8 cellular contexts compared by ENCODE assay signal in the genomic region with DNA sequence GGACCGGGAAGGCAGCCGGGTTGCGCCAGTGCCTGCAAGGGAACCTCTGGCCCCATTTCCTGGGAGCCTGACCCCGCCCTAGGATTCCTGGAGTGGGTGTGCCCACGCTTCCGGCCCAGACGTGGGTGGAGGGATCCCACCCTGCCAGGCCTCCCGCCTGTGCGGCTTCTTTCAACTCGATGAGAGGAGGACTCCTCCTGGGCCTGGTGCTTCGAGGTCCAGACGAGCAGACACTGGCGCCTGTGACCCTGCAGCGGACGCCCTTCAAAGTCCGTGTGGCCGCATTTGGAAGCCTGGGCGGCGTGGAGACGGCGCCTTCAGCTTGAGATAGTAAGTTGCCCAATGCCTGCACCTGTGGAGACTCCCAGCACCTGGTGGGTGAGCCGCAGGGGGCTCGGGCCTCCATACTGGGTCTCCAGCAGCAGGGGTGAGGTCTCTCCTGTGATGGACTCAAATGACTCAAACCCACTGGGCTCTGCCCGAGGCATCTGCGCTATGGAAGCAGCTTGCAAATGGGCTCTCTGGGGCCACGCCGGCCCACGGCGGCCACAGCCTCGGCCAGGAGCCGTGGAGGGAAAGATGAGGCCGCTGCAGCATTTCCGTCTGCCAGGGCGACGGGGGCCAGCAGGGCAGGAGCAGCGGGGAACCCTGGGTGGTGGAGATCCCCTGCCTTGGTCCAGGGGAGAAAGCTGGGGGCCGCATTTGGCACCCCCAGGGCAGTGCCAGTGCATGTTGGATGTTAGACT.
DNase-seq lines count a peak whose midpoint lies in the region; ATAC-seq, FAIRE-seq and TF ChIP-seq lines count a peak whose summit lies in the region.
"Had no signal": no experiment of that assay in that cellular context is flagged by ENCODE, and none has a peak within 500 bp of the region (broad histone marks: within the 10 kb centered on the region; RNA-seq: fewer than 3 reads in every experiment).

No MANE protein-coding gene starts in this region.

- FAIRE-seq in urothelium cell line (lab: Jason Lieb, UNC), result no peak

- no peaks in the 10 kb centered on the region for H3K36me3 ChIP-seq in colonic mucosa
- peaks cover 68% of the 10 kb centered on the region for H3K36me3 ChIP-seq in lower lobe of right lung

- DNase-seq in colonic mucosa (peak; percentile 92), lower lobe of right lung (peak; percentile 91), urothelium cell line (ENCODE audit: low spot score) (peak; percentile 91), AML-193 (lab: John Stamatoyannopoulos, UW) (no peak)
- DNase-seq: activated gamma-delta T cell had no signal

- no peak for TF ChIP-seq RAD21 in Ishikawa (IDR thresholded peaks at IDR 0.05; ENCODE audit: low read depth)

- H3K4me3 ChIP-seq in colonic mucosa (no peak overlapping the region), lower lobe of right lung (peak overlapping the region; percentile 39)

- TF ChIP-seq EP300 in Ishikawa (IDR thresholded peaks at IDR 0.05; ENCODE audit: borderline replicate concordance), result peak; percentile 88

- H3K9ac ChIP-seq in colonic mucosa (ENCODE audit: low read depth in 2 of 2, low read length in 2 of 2), result peak overlapping the region; percentile 69 to 92

- TF ChIP-seq CTCF in colonic mucosa (IDR thresholded peaks at IDR 0.05), result no peak
- no peak for TF ChIP-seq CTCF in lower lobe of right lung (IDR thresholded peaks at IDR 0.05)

- H3K27ac ChIP-seq in colonic mucosa (peak overlapping the region; percentile 71), lower lobe of right lung (peak overlapping the region; percentile 98)

- peaks cover 43% of the 10 kb centered on the region for H3K4me1 ChIP-seq in colonic mucosa
- peaks cover 98% of the 10 kb centered on the region for H3K4me1 ChIP-seq in lower lobe of right lung

- intact Hi-C loops in colonic mucosa (cut with DNase I) (no loop called here), lower lobe of right lung (cut with DNase I) (no loop called here)

- H3K27me3 ChIP-seq in colonic mucosa (no peaks in the 10 kb centered on the region), lower lobe of right lung (ENCODE audit: low read depth) (no peaks in the 10 kb centered on the region)

- H3K9me3 ChIP-seq in colonic mucosa (no peaks in the 10 kb centered on the region), lower lobe of right lung (no peaks in the 10 kb centered on the region)

- ATAC-seq in lower lobe of right lung, result peak; percentile 85 to 88
- ATAC-seq in HG03025 (IDR thresholded peaks at IDR 0.05; ENCODE audit: low FRiP score, unreplicated experiment), result no peak
- no peak for ATAC-seq in HG03159 (IDR thresholded peaks at IDR 0.05; ENCODE audit: unreplicated experiment)

TF ChIP-seq in Ishikawa, 13 proteins besides CTCF, POLR2A, EP300 and RAD21:
- TF ChIP-seq, protein P1, sequence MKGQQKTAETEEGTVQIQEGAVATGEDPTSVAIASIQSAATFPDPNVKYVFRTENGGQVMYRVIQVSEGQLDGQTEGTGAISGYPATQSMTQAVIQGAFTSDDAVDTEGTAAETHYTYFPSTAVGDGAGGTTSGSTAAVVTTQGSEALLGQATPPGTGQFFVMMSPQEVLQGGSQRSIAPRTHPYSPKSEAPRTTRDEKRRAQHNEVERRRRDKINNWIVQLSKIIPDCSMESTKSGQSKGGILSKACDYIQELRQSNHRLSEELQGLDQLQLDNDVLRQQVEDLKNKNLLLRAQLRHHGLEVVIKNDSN (IDR thresholded peaks at IDR 0.05), result no peak
- TF ChIP-seq, protein P2, sequence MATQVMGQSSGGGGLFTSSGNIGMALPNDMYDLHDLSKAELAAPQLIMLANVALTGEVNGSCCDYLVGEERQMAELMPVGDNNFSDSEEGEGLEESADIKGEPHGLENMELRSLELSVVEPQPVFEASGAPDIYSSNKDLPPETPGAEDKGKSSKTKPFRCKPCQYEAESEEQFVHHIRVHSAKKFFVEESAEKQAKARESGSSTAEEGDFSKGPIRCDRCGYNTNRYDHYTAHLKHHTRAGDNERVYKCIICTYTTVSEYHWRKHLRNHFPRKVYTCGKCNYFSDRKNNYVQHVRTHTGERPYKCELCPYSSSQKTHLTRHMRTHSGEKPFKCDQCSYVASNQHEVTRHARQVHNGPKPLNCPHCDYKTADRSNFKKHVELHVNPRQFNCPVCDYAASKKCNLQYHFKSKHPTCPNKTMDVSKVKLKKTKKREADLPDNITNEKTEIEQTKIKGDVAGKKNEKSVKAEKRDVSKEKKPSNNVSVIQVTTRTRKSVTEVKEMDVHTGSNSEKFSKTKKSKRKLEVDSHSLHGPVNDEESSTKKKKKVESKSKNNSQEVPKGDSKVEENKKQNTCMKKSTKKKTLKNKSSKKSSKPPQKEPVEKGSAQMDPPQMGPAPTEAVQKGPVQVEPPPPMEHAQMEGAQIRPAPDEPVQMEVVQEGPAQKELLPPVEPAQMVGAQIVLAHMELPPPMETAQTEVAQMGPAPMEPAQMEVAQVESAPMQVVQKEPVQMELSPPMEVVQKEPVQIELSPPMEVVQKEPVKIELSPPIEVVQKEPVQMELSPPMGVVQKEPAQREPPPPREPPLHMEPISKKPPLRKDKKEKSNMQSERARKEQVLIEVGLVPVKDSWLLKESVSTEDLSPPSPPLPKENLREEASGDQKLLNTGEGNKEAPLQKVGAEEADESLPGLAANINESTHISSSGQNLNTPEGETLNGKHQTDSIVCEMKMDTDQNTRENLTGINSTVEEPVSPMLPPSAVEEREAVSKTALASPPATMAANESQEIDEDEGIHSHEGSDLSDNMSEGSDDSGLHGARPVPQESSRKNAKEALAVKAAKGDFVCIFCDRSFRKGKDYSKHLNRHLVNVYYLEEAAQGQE (IDR thresholded peaks at IDR 0.05; ENCODE audit: low read depth), result 0 out of 2 replicates have a peak, but pooled peaks have one; percentile 2
- TF ChIP-seq EGR1 (IDR thresholded peaks at IDR 0.05) (peak; percentile 97), TEAD4 (IDR thresholded peaks at IDR 0.05) (peak; percentile 93), FOXM1 (IDR thresholded peaks at IDR 0.05; ENCODE audit: borderline replicate concordance, low read depth) (peak; percentile 68), NFIC (IDR thresholded peaks at IDR 0.05) (peak; percentile 73), CREB1 (IDR thresholded peaks at IDR 0.05; ENCODE audit: low read depth) (no peak), ZBTB7A (IDR thresholded peaks at IDR 0.05; ENCODE audit: low read depth) (0 out of 2 replicates have a peak, but pooled peaks have one; percentile 55), TAF1 (IDR thresholded peaks at IDR 0.05; ENCODE audit: low read depth) (peak; percentile 26; the same call in 1 of the 2 replicates), TCF12 (IDR thresholded peaks at IDR 0.05; ENCODE audit: low read depth) (peak; percentile 89), CEBPB (IDR thresholded peaks at IDR 0.05) (peak; percentile 37), YY1 (IDR thresholded peaks at IDR 0.05; ENCODE audit: low read depth) (peak; percentile 2)
- TF ChIP-seq, protein P3, sequence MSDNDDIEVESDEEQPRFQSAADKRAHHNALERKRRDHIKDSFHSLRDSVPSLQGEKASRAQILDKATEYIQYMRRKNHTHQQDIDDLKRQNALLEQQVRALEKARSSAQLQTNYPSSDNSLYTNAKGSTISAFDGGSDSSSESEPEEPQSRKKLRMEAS (IDR thresholded peaks at IDR 0.05), result peak; percentile 82

Comparison
In these comparisons a context has a peak if more than half of its experiments do, and no peak if none do; other contexts are left out.
1. DNase-seq: peak in colonic mucosa (single experiment), lower lobe of right lung (single experiment) and urothelium cell line (single experiment); none in AML-193 (0 of 2).
2. ATAC-seq: peak in lower lobe of right lung (2 of 2); none in HG03025 (single experiment) and HG03159 (single experiment).